11 cellular contexts compared by ENCODE assay signal in genomic region chr19:17264641-17264979, GRCh38. TPM values are rescaled to one million over a fixed set of nuclear protein-coding genes. Genes with fewer than 3 reads are reported as not detected.
DNase-seq lines count a peak whose midpoint lies in the region; ATAC-seq and TF ChIP-seq lines count a peak whose summit lies in the region.
"Had no signal": no experiment of that assay in that cellular context is flagged by ENCODE, and none has a peak within 500 bp of the region (broad histone marks: within the 10 kb centered on the region; RNA-seq: fewer than 3 reads in every experiment).

A gene with protein sequence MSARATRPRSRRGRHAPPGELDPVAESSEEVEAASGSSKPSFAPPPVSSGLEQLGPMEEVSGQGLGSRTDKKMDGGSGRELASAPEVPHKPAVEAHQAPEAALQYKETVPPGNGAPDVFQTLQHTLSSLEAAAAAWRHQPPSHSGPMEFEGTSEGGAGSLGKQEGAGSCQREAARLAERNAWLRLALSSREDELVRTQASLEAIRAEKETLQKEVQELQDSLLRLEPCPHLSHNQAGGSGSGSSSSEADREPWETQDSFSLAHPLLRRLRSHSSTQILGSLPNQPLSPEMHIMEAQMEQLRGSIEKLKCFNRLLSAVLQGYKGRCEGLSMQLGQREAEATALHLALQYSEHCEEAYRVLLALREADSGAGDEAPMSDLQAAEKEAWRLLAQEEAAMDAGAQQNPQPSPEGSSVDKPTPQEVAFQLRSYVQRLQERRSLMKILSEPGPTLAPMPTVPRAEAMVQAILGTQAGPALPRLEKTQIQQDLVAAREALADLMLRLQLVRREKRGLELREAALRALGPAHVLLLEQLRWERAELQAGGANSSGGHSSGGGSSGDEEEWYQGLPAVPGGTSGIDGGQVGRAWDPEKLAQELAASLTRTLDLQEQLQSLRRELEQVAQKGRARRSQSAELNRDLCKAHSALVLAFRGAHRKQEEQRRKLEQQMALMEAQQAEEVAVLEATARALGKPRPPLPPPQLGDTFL (minus strand): TSS chr19:17264745. CDS start chr19:17264299, 446 bp downstream.

- POLR2A ChIA-PET in activated naive CD8-positive, alpha-beta T cell treated with anti-CD3 and anti-CD28 coated beads, Interleukin-2, amount 10 ng/mL, durations not matched to agents 7 days and 5 days (lab: Charles Lee), result interaction anchor here (1.1 to 1.4 kb wide), 2 partner anchors 15 to 28 kb away, joined by 3 read pairs; no protein-coding TSS in a partner anchor

- H3K9ac ChIP-seq in endodermal cell (ENCODE audit: extremely low read depth, low read length, poor library complexity, severe bottlenecking), result no peak within 1 kb of the TSS

- no peak for DNase-seq in activated naive CD8-positive, alpha-beta T cell treated with anti-CD3 and anti-CD28 coated beads, Interleukin-2, amount 10 ng/mL, durations not matched to agents 7 days and 5 days
- DNase-seq in activated naive CD8-positive, alpha-beta T cell treated with anti-CD3 and anti-CD28 coated beads for 36 hours, result no peak
- DNase-seq in endodermal cell, result peak; percentile 85
- peak; percentile 26 for DNase-seq in mucosa of gallbladder (ENCODE audit: low spot score)
- DNase-seq in activated CD8-positive, alpha-beta memory T cell treated with anti-CD3 and anti-CD28 coated beads, Interleukin-2, amount 10 ng/mL, durations not matched to agents 7 days and 5 days, result no peak
- DNase-seq in NAMALWA (ENCODE audit: low spot score), result no peak
- DNase-seq in NCI-H2196 treated with DMSO at 0.1 percent for 48 hours (lab: John Stamatoyannopoulos, UW; ENCODE audit: unreplicated experiment), result no peak
- DNase-seq: activated effector memory CD4-positive, alpha-beta T cell treated with anti-CD3 and anti-CD28 coated beads, Interleukin-2, amount 50 U/mL, for 16 hours; NCI-H1092 had no signal

- no peak for TF ChIP-seq CTCF in endodermal cell (conservative IDR thresholded peaks at IDR 0.05)

- H3K27ac Mint-ChIP-seq in activated naive CD8-positive, alpha-beta T cell treated with anti-CD3 and anti-CD28 coated beads, Interleukin-2, amount 10 ng/mL, durations not matched to agents 7 days and 5 days, result peak within 1 kb of the TSS; percentile 9
- no peak within 1 kb of the TSS for H3K27ac Mint-ChIP-seq in activated naive CD8-positive, alpha-beta T cell treated with anti-CD3 and anti-CD28 coated beads for 36 hours
- H3K27ac Mint-ChIP-seq in endodermal cell, result peak within 1 kb of the TSS; percentile 85
- no peak within 1 kb of the TSS for H3K27ac Mint-ChIP-seq in activated CD8-positive, alpha-beta memory T cell treated with anti-CD3 and anti-CD28 coated beads, Interleukin-2, amount 10 ng/mL, durations not matched to agents 7 days and 5 days

- no peaks in the 10 kb centered on the region for H3K9me3 Mint-ChIP-seq in activated naive CD8-positive, alpha-beta T cell treated with anti-CD3 and anti-CD28 coated beads, Interleukin-2, amount 10 ng/mL, durations not matched to agents 7 days and 5 days
- peaks cover 5% of the 10 kb centered on the region for H3K9me3 Mint-ChIP-seq in activated naive CD8-positive, alpha-beta T cell treated with anti-CD3 and anti-CD28 coated beads for 36 hours
- no peaks in the 10 kb centered on the region for H3K9me3 Mint-ChIP-seq in endodermal cell
- no peaks in the 10 kb centered on the region for H3K9me3 Mint-ChIP-seq in activated CD8-positive, alpha-beta memory T cell treated with anti-CD3 and anti-CD28 coated beads, Interleukin-2, amount 10 ng/mL, durations not matched to agents 7 days and 5 days (ENCODE audit: low read depth)

- no peaks in the 10 kb centered on the region for H3K9me3 ChIP-seq in endodermal cell (ENCODE audit: control insufficient read depth, low read length)

- no peak within 1 kb of the TSS for H3K4me3 Mint-ChIP-seq in activated naive CD8-positive, alpha-beta T cell treated with anti-CD3 and anti-CD28 coated beads, Interleukin-2, amount 10 ng/mL, durations not matched to agents 7 days and 5 days
- H3K4me3 Mint-ChIP-seq in activated naive CD8-positive, alpha-beta T cell treated with anti-CD3 and anti-CD28 coated beads for 36 hours, result no peak within 1 kb of the TSS
- H3K4me3 Mint-ChIP-seq in endodermal cell, result peak within 1 kb of the TSS; percentile 18
- H3K4me3 Mint-ChIP-seq in activated CD8-positive, alpha-beta memory T cell treated with anti-CD3 and anti-CD28 coated beads, Interleukin-2, amount 10 ng/mL, durations not matched to agents 7 days and 5 days, result no peak within 1 kb of the TSS

- H3K4me3 ChIP-seq in endodermal cell (ENCODE audit: low read length) (no peak within 1 kb of the TSS), urinary bladder (ENCODE audit: low read depth, low read length) (peak within 1 kb of the TSS; percentile 2)

- H3K27me3 ChIP-seq in endodermal cell (ENCODE audit: control insufficient read depth, insufficient read depth, low read length, poor library complexity, severe bottlenecking), result no peaks in the 10 kb centered on the region

- H3K36me3 Mint-ChIP-seq in activated naive CD8-positive, alpha-beta T cell treated with anti-CD3 and anti-CD28 coated beads, Interleukin-2, amount 10 ng/mL, durations not matched to agents 7 days and 5 days, result no peaks in the 10 kb centered on the region
- H3K36me3 Mint-ChIP-seq in activated naive CD8-positive, alpha-beta T cell treated with anti-CD3 and anti-CD28 coated beads for 36 hours, result peaks cover 4% of the 10 kb centered on the region
- peaks cover 4% of the 10 kb centered on the region for H3K36me3 Mint-ChIP-seq in endodermal cell (ENCODE audit: low read depth)
- H3K36me3 Mint-ChIP-seq in activated CD8-positive, alpha-beta memory T cell treated with anti-CD3 and anti-CD28 coated beads, Interleukin-2, amount 10 ng/mL, durations not matched to agents 7 days and 5 days, result no peaks in the 10 kb centered on the region

- H3K27ac ChIP-seq in endodermal cell (ENCODE audit: low read depth, low read length) (no peak within 1 kb of the TSS), urinary bladder (ENCODE audit: low read depth) (no peak within 1 kb of the TSS)

- peaks cover 24% of the 10 kb centered on the region for H3K4me1 Mint-ChIP-seq in activated naive CD8-positive, alpha-beta T cell treated with anti-CD3 and anti-CD28 coated beads, Interleukin-2, amount 10 ng/mL, durations not matched to agents 7 days and 5 days
- peaks cover 10% of the 10 kb centered on the region for H3K4me1 Mint-ChIP-seq in activated naive CD8-positive, alpha-beta T cell treated with anti-CD3 and anti-CD28 coated beads for 36 hours
- H3K4me1 Mint-ChIP-seq in endodermal cell, result peaks cover 7% of the 10 kb centered on the region
- H3K4me1 Mint-ChIP-seq in activated CD8-positive, alpha-beta memory T cell treated with anti-CD3 and anti-CD28 coated beads, Interleukin-2, amount 10 ng/mL, durations not matched to agents 7 days and 5 days, result peaks cover 31% of the 10 kb centered on the region

- H3K36me3 ChIP-seq in endodermal cell (ENCODE audit: control insufficient read depth, insufficient read depth, low read length) (peaks cover 5% of the 10 kb centered on the region), urinary bladder (ENCODE audit: insufficient read depth) (no peaks in the 10 kb centered on the region)

- H3K4me1 ChIP-seq in endodermal cell (ENCODE audit: control insufficient read depth, insufficient read depth, low read length) (no peaks in the 10 kb centered on the region), urinary bladder (ENCODE audit: insufficient read depth) (peaks cover 2% of the 10 kb centered on the region)

- CTCF ChIA-PET in activated CD8-positive, alpha-beta memory T cell treated with anti-CD3 and anti-CD28 coated beads, Interleukin-2, amount 10 ng/mL, durations not matched to agents 7 days and 5 days (lab: Charles Lee), result interaction anchor here (1.1 to 12.2 kb wide), 7 partner anchors 10 to 496 kb away, joined by 3 to 132 read pairs (median 4); partner anchors contain the start of gene ANKLE1

- no peak for ATAC-seq in activated naive CD8-positive, alpha-beta T cell treated with anti-CD3 and anti-CD28 coated beads, Interleukin-2, amount 10 ng/mL, durations not matched to agents 7 days and 5 days (ENCODE audit: low read depth)
- no peak for ATAC-seq in activated CD8-positive, alpha-beta memory T cell treated with anti-CD3 and anti-CD28 coated beads, Interleukin-2, amount 10 ng/mL, durations not matched to agents 7 days and 5 days
- ATAC-seq: sciatic nerve had no signal

- H3K27me3 Mint-ChIP-seq in activated naive CD8-positive, alpha-beta T cell treated with anti-CD3 and anti-CD28 coated beads, Interleukin-2, amount 10 ng/mL, durations not matched to agents 7 days and 5 days, result no peaks in the 10 kb centered on the region
- H3K27me3 Mint-ChIP-seq in activated naive CD8-positive, alpha-beta T cell treated with anti-CD3 and anti-CD28 coated beads for 36 hours, result peaks cover 4% of the 10 kb centered on the region
- no peaks in the 10 kb centered on the region for H3K27me3 Mint-ChIP-seq in endodermal cell (ENCODE audit: insufficient read depth)
- H3K27me3 Mint-ChIP-seq in activated CD8-positive, alpha-beta memory T cell treated with anti-CD3 and anti-CD28 coated beads, Interleukin-2, amount 10 ng/mL, durations not matched to agents 7 days and 5 days, result no peaks in the 10 kb centered on the region

- 53 to 67% methylated on average over 3 to 5 of the region's 5 CpGs for WGBS in endodermal cell (ENCODE audit: insufficient coverage in 1 of 2, insufficient read length in 1 of 2), 2 experiments
- 34% methylated on average over 5 of the region's 5 CpGs for WGBS in urinary bladder

RNA-seq across cellular contexts. Expression of the gene that starts here (rescaled TPM):
- not detected for total RNA-seq in activated naive CD8-positive, alpha-beta T cell treated with anti-CD3 and anti-CD28 coated beads, Interleukin-2, amount 10 ng/mL, durations not matched to agents 7 days and 5 days
- total RNA-seq in activated naive CD8-positive, alpha-beta T cell treated with anti-CD3 and anti-CD28 coated beads for 36 hours, result not detected
- total RNA-seq in endodermal cell (1 to 10 TPM; 3.8 to 6.2 TPM), mucosa of gallbladder (4.3 TPM), urinary bladder (6.0 TPM)
- 1.2 TPM for polyA plus RNA-seq in endodermal cell (2013, experiment 1 of 2)
- polyA plus RNA-seq in endodermal cell (2013, experiment 2 of 2), result 1.2 TPM
- polyA plus RNA-seq in urinary bladder, result 6.6 TPM
- not detected for total RNA-seq in activated CD8-positive, alpha-beta memory T cell treated with anti-CD3 and anti-CD28 coated beads, Interleukin-2, amount 10 ng/mL, durations not matched to agents 7 days and 5 days

Comparison
In these comparisons a context has a peak if more than half of its experiments do, and no peak if none do; other contexts are left out.
1. H3K27ac Mint-ChIP-seq: peak in activated naive CD8-positive, alpha-beta T cell treated with anti-CD3 and anti-CD28 coated beads, Interleukin-2, amount 10 ng/mL, durations not matched to agents 7 days and 5 days (single experiment) and endodermal cell (single experiment); none in activated naive CD8-positive, alpha-beta T cell treated with anti-CD3 and anti-CD28 coated beads for 36 hours (single experiment) and activated CD8-positive, alpha-beta memory T cell treated with anti-CD3 and anti-CD28 coated beads, Interleukin-2, amount 10 ng/mL, durations not matched to agents 7 days and 5 days (single experiment).
2. DNase-seq: peak in endodermal cell (single experiment) and mucosa of gallbladder (single experiment); none in activated naive CD8-positive, alpha-beta T cell treated with anti-CD3 and anti-CD28 coated beads, Interleukin-2, amount 10 ng/mL, durations not matched to agents 7 days and 5 days (single experiment), activated naive CD8-positive, alpha-beta T cell treated with anti-CD3 and anti-CD28 coated beads for 36 hours (single experiment), activated CD8-positive, alpha-beta memory T cell treated with anti-CD3 and anti-CD28 coated beads, Interleukin-2, amount 10 ng/mL, durations not matched to agents 7 days and 5 days (single experiment), NAMALWA (single experiment) and NCI-H2196 treated with DMSO at 0.1 percent for 48 hours (single experiment).